In genomic region chr3:120162400-120162799, GRCh38 we compare ENCODE assay signal across 17 cellular contexts.
A peak's percentile ranks its signal among the peaks of the same experiment; 100 is the strongest.
DNase-seq lines count a peak whose midpoint lies in the region; ATAC-seq and TF ChIP-seq lines count a peak whose summit lies in the region.
"Had no signal": no experiment of that assay in that cellular context is flagged by ENCODE, and none has a peak within 500 bp of the region (broad histone marks: within the 10 kb centered on the region; RNA-seq: fewer than 3 reads in every experiment).

No MANE protein-coding gene starts in this region.

- H3K4me2 ChIP-seq in IMR-90 (ENCODE audit: low read depth, low read length), result no peak overlapping the region

- H2BK20ac ChIP-seq in IMR-90 (ENCODE audit: low read depth, low read length), result peak overlapping the region; percentile 86

- H2AFZ ChIP-seq in IMR-90 (replicated peaks; ENCODE audit: low read length, poor library complexity), result no peak overlapping the region

- no peaks in the 10 kb centered on the region for H3K36me3 ChIP-seq in IMR-90 (ENCODE audit: control insufficient read depth, insufficient read depth, low read length)
- H3K36me3 ChIP-seq in lung (ENCODE audit: control insufficient read depth in 2 of 2, insufficient read depth in 2 of 2, low read length in 2 of 2), result no peaks in the 10 kb centered on the region
- H3K36me3 ChIP-seq in right lobe of liver, result no peaks in the 10 kb centered on the region
- H3K36me3 ChIP-seq: pancreas had no signal

- peak overlapping the region; percentile 42 for H3K4ac ChIP-seq in IMR-90 (ENCODE audit: low read depth, low read length)

- H4K5ac ChIP-seq in IMR-90 (ENCODE audit: low read depth, low read length), result peak overlapping the region; percentile 30; the same call in 1 of the 2 replicates

- H4K20me1 ChIP-seq in IMR-90 (ENCODE audit: insufficient read depth, low read length), result no peaks in the 10 kb centered on the region

- peak overlapping the region; percentile 91 for H2BK15ac ChIP-seq in IMR-90 (ENCODE audit: low read depth, low read length)

- H3K4me3 Mint-ChIP-seq in chondrocyte (ENCODE audit: unreplicated experiment) (no peak overlapping the region), progenitor cell of endocrine pancreas (ENCODE audit: low read depth) (no peak overlapping the region)
- H3K4me3 Mint-ChIP-seq: activated CD4-positive, alpha-beta memory T cell treated with anti-CD3 and anti-CD28 coated beads, Interleukin-2, amount 10 ng/mL, durations not matched to agents 7 days and 5 days; activated T-helper 1 cell treated with anti-CD3 and anti-CD28 coated beads, Interleukin-12 subunit alpha, Interleukin-12 subunit beta, Interleukin-2, Interleukin-4 antibody, amounts not matched to agents 30 ng/mL and 10 ng/mL and 1 ng/mL, durations not matched to agents 14 hours and 24 hours and 36 hours; type B pancreatic cell had no signal

- dilution Hi-C loops in IMR-90 (cut with HindIII; ENCODE audit: low sequenced_read_pairs, unreplicated experiment), result no loop called here

- peak overlapping the region; percentile 73 for H2AK5ac ChIP-seq in IMR-90 (ENCODE audit: low read depth, low read length)

- peak overlapping the region; percentile 14 for H2BK5ac ChIP-seq in IMR-90 (ENCODE audit: low read depth, low read length, poor library complexity, severe bottlenecking)

- no peak overlapping the region for H3K23ac ChIP-seq in IMR-90 (ENCODE audit: low read depth, low read length)

- H3K27me3 ChIP-seq in IMR-90 (ENCODE audit: control insufficient read depth, insufficient read depth, low read length) (no peaks in the 10 kb centered on the region), lung (ENCODE audit: control insufficient read depth, insufficient read depth) (no peaks in the 10 kb centered on the region), right lobe of liver (no peaks in the 10 kb centered on the region)
- H3K27me3 ChIP-seq: pancreas had no signal

- H3K36me3 Mint-ChIP-seq in chondrocyte (ENCODE audit: low read depth) (no peaks in the 10 kb centered on the region), progenitor cell of endocrine pancreas (ENCODE audit: insufficient read depth) (no peaks in the 10 kb centered on the region)
- H3K36me3 Mint-ChIP-seq: type B pancreatic cell had no signal

- in situ Hi-C loops in IMR-90 (cut with MboI; ENCODE audit: low sequenced_read_pairs), result no loop called here

- TF ChIP-seq POLR2A in IMR-90 (IDR thresholded peaks at IDR 0.05; ENCODE audit: low read depth, low read length) (no peak), right lobe of liver (IDR thresholded peaks at IDR 0.05) (no peak), lower leg skin (IDR thresholded peaks at IDR 0.05) (no peak)

- peak overlapping the region; percentile 83 for H2BK120ac ChIP-seq in IMR-90 (ENCODE audit: low read depth, low read length)

- no peaks in the 10 kb centered on the region for H3K27me3 Mint-ChIP-seq in chondrocyte (ENCODE audit: low read depth)
- H3K27me3 Mint-ChIP-seq in progenitor cell of endocrine pancreas, result no peaks in the 10 kb centered on the region
- H3K27me3 Mint-ChIP-seq: type B pancreatic cell had no signal

- CTCF ChIA-PET in IMR-90 (lab: Yijun Ruan, JAX), result no interaction called here

- H3K4me3 ChIP-seq in AG09309 (ENCODE audit: control insufficient read depth, low read depth, low read length), result no peak overlapping the region
- no peak overlapping the region for H3K4me3 ChIP-seq in IMR-90 (ENCODE audit: insufficient read depth, low read depth, low read length)
- H3K4me3 ChIP-seq in lung, result no peak overlapping the region
- H3K4me3 ChIP-seq in right lobe of liver, result no peak overlapping the region
- H3K4me3 ChIP-seq in lower leg skin (ENCODE audit: low read depth, poor library complexity, severe bottlenecking), result no peak overlapping the region
- H3K4me3 ChIP-seq: pancreas had no signal

- no peak overlapping the region for H3K56ac ChIP-seq in IMR-90 (ENCODE audit: extremely low read depth, insufficient read depth, low read length)

- TF ChIP-seq RAD21 in IMR-90 (IDR thresholded peaks at IDR 0.05; ENCODE audit: low read length), result no peak

- H3K9ac ChIP-seq in IMR-90 (ENCODE audit: low read depth, low read length), result no peak overlapping the region

- H3K9me3 ChIP-seq in IMR-90 (ENCODE audit: control insufficient read depth, insufficient read depth, low read length) (no peaks in the 10 kb centered on the region), lung (ENCODE audit: control insufficient read depth in 2 of 2, insufficient read depth in 1 of 2, low read length in 1 of 2) (peaks cover 0 to 1% of the 10 kb centered on the region in 2 donors), right lobe of liver (no peaks in the 10 kb centered on the region)
- H3K9me3 ChIP-seq: pancreas had no signal

- intact Hi-C loops in IMR-90 (cut with micrococcal nuclease), result no loop called here
- intact Hi-C loops in right lobe of liver (cut with DNase I), result no loop called here
- intact Hi-C loops in lower leg skin (cut with DNase I; ENCODE audit: low total_unique reads), result no loop called here

- TF ChIP-seq CTCF in AG09309 (IDR thresholded peaks at IDR 0.05; ENCODE audit: control insufficient read depth, insufficient read depth, low read depth, low read length, missing control alignments) (no peak), IMR-90 (conservative IDR thresholded peaks at IDR 0.05; ENCODE audit: low read depth, low read length) (no peak), chondrocyte (IDR thresholded peaks at IDR 0.05) (no peak), lung (IDR thresholded peaks at IDR 0.05; ENCODE audit: control extremely low read depth, extremely low read depth) (no peak), right lobe of liver (IDR thresholded peaks at IDR 0.05) (no peak), progenitor cell of endocrine pancreas (IDR thresholded peaks at IDR 0.05; ENCODE audit: unreplicated experiment) (no peak), lower leg skin (IDR thresholded peaks at IDR 0.05) (no peak)

- ATAC-seq in IMR-90 (ENCODE audit: low read depth) (no peak), lung (ENCODE audit: insufficient read depth, low FRiP score) (peak; percentile 51), right lobe of liver (no peak), HG03095 (IDR thresholded peaks at IDR 0.05; ENCODE audit: unreplicated experiment) (no peak)

- H3K4me1 ChIP-seq in IMR-90 (ENCODE audit: control insufficient read depth, insufficient read depth, low read length) (peaks cover 23% of the 10 kb centered on the region), lung (ENCODE audit: control insufficient read depth in 2 of 2, insufficient read depth in 2 of 2, low read length in 2 of 2) (no peaks in the 10 kb centered on the region), right lobe of liver (no peaks in the 10 kb centered on the region)

- H4K8ac ChIP-seq in IMR-90 (ENCODE audit: low read depth in 2 of 2, low read length in 2 of 2), result peak overlapping the region in 1 of 2 experiments; percentile 63; a peak in 2 of 4 replicates

- peak overlapping the region; percentile 57 for H3K18ac ChIP-seq in IMR-90 (ENCODE audit: low read depth, low read length)

- H3K27ac Mint-ChIP-seq in chondrocyte (ENCODE audit: unreplicated experiment) (peak overlapping the region; percentile 53), progenitor cell of endocrine pancreas (no peak overlapping the region)
- H3K27ac Mint-ChIP-seq: activated CD4-positive, alpha-beta memory T cell treated with anti-CD3 and anti-CD28 coated beads, Interleukin-2, amount 10 ng/mL, durations not matched to agents 7 days and 5 days; activated T-helper 1 cell treated with anti-CD3 and anti-CD28 coated beads, Interleukin-12 subunit alpha, Interleukin-12 subunit beta, Interleukin-2, Interleukin-4 antibody, amounts not matched to agents 30 ng/mL and 10 ng/mL and 1 ng/mL, durations not matched to agents 14 hours and 24 hours and 36 hours; type B pancreatic cell had no signal

- peak overlapping the region; percentile 20; the same call in 1 of the 2 replicates for H3K27ac ChIP-seq in IMR-90 (ENCODE audit: insufficient read depth, low read length)
- peak overlapping the region in 1 of 2 donors; percentile 67 for H3K27ac ChIP-seq in lung (ENCODE audit: low read depth in 1 of 2, low read length in 1 of 2)
- no peak overlapping the region for H3K27ac ChIP-seq in right lobe of liver
- H3K27ac ChIP-seq: pancreas had no signal

- H3K79me1 ChIP-seq in IMR-90 (ENCODE audit: low read depth in 1 of 2, low read length in 2 of 2), result no peaks in the 10 kb centered on the region

- BruUV-seq in IMR-90 (replicated peaks; lab: Mats Ljungman, UMichigan), result no TSS peak

- H3K14ac ChIP-seq in IMR-90 (replicated peaks; ENCODE audit: low read depth, low read length), result peak overlapping the region; percentile 54

- no peaks in the 10 kb centered on the region for H3K9me3 Mint-ChIP-seq in chondrocyte (ENCODE audit: low read depth)
- H3K9me3 Mint-ChIP-seq in progenitor cell of endocrine pancreas (ENCODE audit: low read depth), result no peaks in the 10 kb centered on the region
- H3K9me3 Mint-ChIP-seq: activated CD4-positive, alpha-beta memory T cell treated with anti-CD3 and anti-CD28 coated beads, Interleukin-2, amount 10 ng/mL, durations not matched to agents 7 days and 5 days; activated T-helper 1 cell treated with anti-CD3 and anti-CD28 coated beads, Interleukin-12 subunit alpha, Interleukin-12 subunit beta, Interleukin-2, Interleukin-4 antibody, amounts not matched to agents 30 ng/mL and 10 ng/mL and 1 ng/mL, durations not matched to agents 14 hours and 24 hours and 36 hours; type B pancreatic cell had no signal

- POLR2A ChIA-PET in IMR-90 (lab: Charles Lee; ENCODE audit: unreplicated experiment), result no interaction called here

- H2AK9ac ChIP-seq in IMR-90 (replicated peaks; ENCODE audit: low read depth, low read length, poor library complexity), result no peak overlapping the region

- H3K4me1 Mint-ChIP-seq in chondrocyte (ENCODE audit: low read depth), result peaks cover 44% of the 10 kb centered on the region
- H3K4me1 Mint-ChIP-seq in progenitor cell of endocrine pancreas (ENCODE audit: low read depth), result peaks cover 28% of the 10 kb centered on the region
- H3K4me1 Mint-ChIP-seq: activated CD4-positive, alpha-beta memory T cell treated with anti-CD3 and anti-CD28 coated beads, Interleukin-2, amount 10 ng/mL, durations not matched to agents 7 days and 5 days had no signal

- peak overlapping the region; percentile 55 for H4K91ac ChIP-seq in IMR-90 (ENCODE audit: insufficient read depth, low read depth, low read length)

- DNase-seq in AG09309 (ENCODE audit: low read depth), result peak; percentile 45
- DNase-seq in IMR-90, result peak; percentile 25
- no peak for DNase-seq in chondrocyte (ENCODE audit: low spot score)
- no peak for DNase-seq in lung (ENCODE audit: low spot score)
- DNase-seq in right lobe of liver, result no peak
- DNase-seq in progenitor cell of endocrine pancreas (ENCODE audit: low spot score, unreplicated experiment), result no peak
- DNase-seq in lower leg skin (ENCODE audit: low spot score in 2 of 2), result no peak
- DNase-seq: activated CD4-positive, alpha-beta memory T cell treated with anti-CD3 and anti-CD28 coated beads, Interleukin-2, amount 10 ng/mL, durations not matched to agents 7 days and 5 days; head of caudate nucleus; NCI-H2029; NCI-H510A; pancreas; stimulated activated CD4-positive, alpha-beta T cell treated with anti-CD3 and anti-CD28 coated beads, Interleukin-12 subunit alpha, Interleukin-12 subunit beta, amount 100 ng/mL, for 4 hours; stimulated activated naive CD4-positive, alpha-beta T cell had no signal

- peaks cover 5% of the 10 kb centered on the region for H3K9me1 ChIP-seq in IMR-90 (ENCODE audit: insufficient read depth, low read length)

TF ChIP-seq in IMR-90, 13 proteins besides CTCF, POLR2A, EP300 and RAD21 (continues in another document):
- TF ChIP-seq CEBPB (IDR thresholded peaks at IDR 0.05; ENCODE audit: low read depth, low read length) (no peak), MAFK (IDR thresholded peaks at IDR 0.05; ENCODE audit: low read depth, low read length) (no peak)

Comparison
In these comparisons a context has a peak if more than half of its experiments do, and no peak if none do; other contexts are left out.
1. DNase-seq: peak in AG09309 (single experiment) and IMR-90 (single experiment); none in chondrocyte (single experiment), lung (single experiment), right lobe of liver (0 of 3), progenitor cell of endocrine pancreas (single experiment) and lower leg skin (0 of 2).